11 cellular contexts compared by ENCODE assay signal in genomic region chr15:75596703-75597345, GRCh38.
"Had no signal": no experiment of that assay in that cellular context is flagged by ENCODE, and none has a peak within 500 bp of the region (broad histone marks: within the 10 kb centered on the region; RNA-seq: fewer than 3 reads in every experiment).

No MANE protein-coding gene starts in this region.

- H3K4me3 Mint-ChIP-seq: neural crest cell had no signal

- H3K9me3 ChIP-seq: gastrocnemius medialis, left ventricle myocardium inferior, testis had no signal

- H3K27me3 Mint-ChIP-seq: effector memory CD8-positive, alpha-beta T cell; T-cell had no signal

- H3K9me3 Mint-ChIP-seq: effector memory CD8-positive, alpha-beta T cell; neural crest cell; T-cell had no signal

- H3K27ac ChIP-seq: cardiac muscle cell, epithelial cell of prostate, gastrocnemius medialis, left ventricle myocardium inferior had no signal

- H3K4me3 ChIP-seq: cardiac muscle cell, gastrocnemius medialis, left ventricle myocardium inferior, testis had no signal

- H3K27me3 ChIP-seq: cardiac muscle cell, gastrocnemius medialis, testis had no signal

- ATAC-seq: gastrocnemius medialis, sciatic nerve had no signal

- DNase-seq: cortex of kidney; gastrocnemius medialis; left ventricle myocardium inferior; stimulated activated naive CD8-positive, alpha-beta T cell treated with anti-CD3 and anti-CD28 coated beads, Interleukin-15, Interleukin-2, amounts not matched to agents 100 U/mL and 50 U/mL, for 24 hours; testis had no signal
